Comparison of ENCODE assay signal across 1 cellular context in the genomic region with DNA sequence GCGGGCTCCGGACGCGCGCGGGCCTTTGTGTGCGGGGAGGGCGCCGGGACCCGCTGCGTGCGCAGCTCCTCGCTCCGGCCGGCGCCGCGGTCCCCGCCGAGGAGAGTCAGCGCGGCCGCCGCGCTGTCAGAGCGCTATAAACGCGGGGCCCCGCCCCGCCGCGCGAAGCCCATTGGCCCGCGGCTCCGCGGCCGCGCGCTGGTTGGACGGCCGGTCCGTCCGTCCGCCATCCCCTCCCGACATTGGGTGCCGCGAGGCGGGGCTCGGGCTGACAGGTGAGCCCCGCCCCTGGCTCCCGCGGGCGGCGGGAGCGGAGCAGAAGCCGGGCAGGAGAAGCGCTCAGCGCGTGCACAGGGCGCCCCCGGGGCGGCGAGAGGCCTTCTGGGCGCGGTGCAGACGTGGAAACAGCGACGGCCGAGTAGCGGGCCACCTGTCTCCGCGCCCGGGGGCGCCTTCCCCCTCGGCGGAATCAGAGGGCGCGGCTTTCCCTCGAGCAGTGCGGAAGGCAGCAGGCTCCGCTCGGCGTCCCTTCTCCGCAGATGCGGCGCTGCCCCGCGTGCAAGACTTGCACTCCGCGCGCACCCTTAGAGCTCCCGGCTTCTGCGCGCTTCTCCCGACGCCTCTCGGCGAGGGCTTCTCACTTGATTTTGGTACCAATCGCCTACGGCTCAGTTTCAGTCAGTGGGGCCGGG.
TF ChIP-seq lines count a peak whose summit lies in the region.

A gene with protein sequence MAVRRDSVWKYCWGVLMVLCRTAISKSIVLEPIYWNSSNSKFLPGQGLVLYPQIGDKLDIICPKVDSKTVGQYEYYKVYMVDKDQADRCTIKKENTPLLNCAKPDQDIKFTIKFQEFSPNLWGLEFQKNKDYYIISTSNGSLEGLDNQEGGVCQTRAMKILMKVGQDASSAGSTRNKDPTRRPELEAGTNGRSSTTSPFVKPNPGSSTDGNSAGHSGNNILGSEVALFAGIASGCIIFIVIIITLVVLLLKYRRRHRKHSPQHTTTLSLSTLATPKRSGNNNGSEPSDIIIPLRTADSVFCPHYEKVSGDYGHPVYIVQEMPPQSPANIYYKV (minus strand): TSS at position 111 of the 692 bp plus-strand sequence. CDS start 698 bp downstream, outside the sequence.

TF ChIP-seq in HEK293, 187 proteins besides CTCF, POLR2A, EP300 and RAD21 (continued from another document):
- TF ChIP-seq, protein P1, sequence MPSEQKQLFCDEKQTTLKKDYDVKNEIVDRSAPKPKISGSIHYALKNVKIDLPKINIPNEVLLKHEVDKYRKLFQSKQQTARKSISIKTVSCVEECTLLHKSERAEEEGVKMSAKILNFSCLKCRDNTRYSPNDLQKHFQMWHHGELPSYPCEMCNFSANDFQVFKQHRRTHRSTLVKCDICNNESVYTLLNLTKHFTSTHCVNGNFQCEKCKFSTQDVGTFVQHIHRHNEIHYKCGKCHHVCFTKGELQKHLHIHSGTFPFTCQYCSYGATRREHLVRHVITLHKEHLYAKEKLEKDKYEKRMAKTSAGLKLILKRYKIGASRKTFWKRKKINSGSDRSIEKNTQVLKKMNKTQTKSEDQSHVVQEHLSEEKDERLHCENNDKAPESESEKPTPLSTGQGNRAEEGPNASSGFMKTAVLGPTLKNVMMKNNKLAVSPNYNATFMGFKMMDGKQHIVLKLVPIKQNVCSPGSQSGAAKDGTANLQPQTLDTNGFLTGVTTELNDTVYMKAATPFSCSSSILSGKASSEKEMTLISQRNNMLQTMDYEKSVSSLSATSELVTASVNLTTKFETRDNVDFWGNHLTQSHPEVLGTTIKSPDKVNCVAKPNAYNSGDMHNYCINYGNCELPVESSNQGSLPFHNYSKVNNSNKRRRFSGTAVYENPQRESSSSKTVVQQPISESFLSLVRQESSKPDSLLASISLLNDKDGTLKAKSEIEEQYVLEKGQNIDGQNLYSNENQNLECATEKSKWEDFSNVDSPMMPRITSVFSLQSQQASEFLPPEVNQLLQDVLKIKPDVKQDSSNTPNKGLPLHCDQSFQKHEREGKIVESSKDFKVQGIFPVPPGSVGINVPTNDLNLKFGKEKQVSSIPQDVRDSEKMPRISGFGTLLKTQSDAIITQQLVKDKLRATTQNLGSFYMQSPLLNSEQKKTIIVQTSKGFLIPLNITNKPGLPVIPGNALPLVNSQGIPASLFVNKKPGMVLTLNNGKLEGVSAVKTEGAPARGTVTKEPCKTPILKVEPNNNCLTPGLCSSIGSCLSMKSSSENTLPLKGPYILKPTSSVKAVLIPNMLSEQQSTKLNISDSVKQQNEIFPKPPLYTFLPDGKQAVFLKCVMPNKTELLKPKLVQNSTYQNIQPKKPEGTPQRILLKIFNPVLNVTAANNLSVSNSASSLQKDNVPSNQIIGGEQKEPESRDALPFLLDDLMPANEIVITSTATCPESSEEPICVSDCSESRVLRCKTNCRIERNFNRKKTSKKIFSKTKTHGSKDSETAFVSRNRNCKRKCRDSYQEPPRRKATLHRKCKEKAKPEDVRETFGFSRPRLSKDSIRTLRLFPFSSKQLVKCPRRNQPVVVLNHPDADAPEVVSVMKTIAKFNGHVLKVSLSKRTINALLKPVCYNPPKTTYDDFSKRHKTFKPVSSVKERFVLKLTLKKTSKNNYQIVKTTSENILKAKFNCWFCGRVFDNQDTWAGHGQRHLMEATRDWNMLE (tag by site-specific recombination; conservative IDR thresholded peaks at IDR 0.05; ENCODE audit: low read depth) = no peak
- TF ChIP-seq, protein P2, sequence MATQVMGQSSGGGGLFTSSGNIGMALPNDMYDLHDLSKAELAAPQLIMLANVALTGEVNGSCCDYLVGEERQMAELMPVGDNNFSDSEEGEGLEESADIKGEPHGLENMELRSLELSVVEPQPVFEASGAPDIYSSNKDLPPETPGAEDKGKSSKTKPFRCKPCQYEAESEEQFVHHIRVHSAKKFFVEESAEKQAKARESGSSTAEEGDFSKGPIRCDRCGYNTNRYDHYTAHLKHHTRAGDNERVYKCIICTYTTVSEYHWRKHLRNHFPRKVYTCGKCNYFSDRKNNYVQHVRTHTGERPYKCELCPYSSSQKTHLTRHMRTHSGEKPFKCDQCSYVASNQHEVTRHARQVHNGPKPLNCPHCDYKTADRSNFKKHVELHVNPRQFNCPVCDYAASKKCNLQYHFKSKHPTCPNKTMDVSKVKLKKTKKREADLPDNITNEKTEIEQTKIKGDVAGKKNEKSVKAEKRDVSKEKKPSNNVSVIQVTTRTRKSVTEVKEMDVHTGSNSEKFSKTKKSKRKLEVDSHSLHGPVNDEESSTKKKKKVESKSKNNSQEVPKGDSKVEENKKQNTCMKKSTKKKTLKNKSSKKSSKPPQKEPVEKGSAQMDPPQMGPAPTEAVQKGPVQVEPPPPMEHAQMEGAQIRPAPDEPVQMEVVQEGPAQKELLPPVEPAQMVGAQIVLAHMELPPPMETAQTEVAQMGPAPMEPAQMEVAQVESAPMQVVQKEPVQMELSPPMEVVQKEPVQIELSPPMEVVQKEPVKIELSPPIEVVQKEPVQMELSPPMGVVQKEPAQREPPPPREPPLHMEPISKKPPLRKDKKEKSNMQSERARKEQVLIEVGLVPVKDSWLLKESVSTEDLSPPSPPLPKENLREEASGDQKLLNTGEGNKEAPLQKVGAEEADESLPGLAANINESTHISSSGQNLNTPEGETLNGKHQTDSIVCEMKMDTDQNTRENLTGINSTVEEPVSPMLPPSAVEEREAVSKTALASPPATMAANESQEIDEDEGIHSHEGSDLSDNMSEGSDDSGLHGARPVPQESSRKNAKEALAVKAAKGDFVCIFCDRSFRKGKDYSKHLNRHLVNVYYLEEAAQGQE (tag by site-specific recombination; IDR thresholded peaks at IDR 0.05) = no peak
- TF ChIP-seq ZFHX2 (tag by site-specific recombination; conservative IDR thresholded peaks at IDR 0.05) (no peak), ZNF174 (tag by site-specific recombination; IDR thresholded peaks at IDR 0.05) (no peak), ZNF112 (tag by site-specific recombination; IDR thresholded peaks at IDR 0.05) (no peak), KLF16 (tag by site-specific recombination; IDR thresholded peaks at IDR 0.05) (no peak), BCL11A (tag by site-specific recombination; IDR thresholded peaks at IDR 0.05; ENCODE audit: low read depth) (no peak), ZNF544 (tag by site-specific recombination; IDR thresholded peaks at IDR 0.05) (no peak), MZF1 (tag by site-specific recombination; IDR thresholded peaks at IDR 0.05; ENCODE audit: borderline replicate concordance) (no peak), ZNF302 (tag by site-specific recombination; IDR thresholded peaks at IDR 0.05; ENCODE audit: low read depth) (no peak), ZNF354C (tag by site-specific recombination; IDR thresholded peaks at IDR 0.05; ENCODE audit: borderline replicate concordance, low read depth) (no peak), ZNF324 (tag by site-specific recombination; IDR thresholded peaks at IDR 0.05) (no peak; the same call in 1 of the 2 replicates), ZEB2 (tag by site-specific recombination; IDR thresholded peaks at IDR 0.05) (no peak), RBAK (tag by site-specific recombination; IDR thresholded peaks at IDR 0.05) (no peak), GFI1B (tag by site-specific recombination; IDR thresholded peaks at IDR 0.05) (no peak), KLF8 (tag by site-specific recombination; IDR thresholded peaks at IDR 0.05) (peak; percentile 52; the same call in 1 of the 2 replicates), ZNF266 (tag by site-specific recombination; IDR thresholded peaks at IDR 0.05; ENCODE audit: low read depth) (no peak), ZNF350 (tag by site-specific recombination; IDR thresholded peaks at IDR 0.05) (no peak), WT1 (tag by site-specific recombination; IDR thresholded peaks at IDR 0.05) (no peak)
- TF ChIP-seq, protein P3, sequence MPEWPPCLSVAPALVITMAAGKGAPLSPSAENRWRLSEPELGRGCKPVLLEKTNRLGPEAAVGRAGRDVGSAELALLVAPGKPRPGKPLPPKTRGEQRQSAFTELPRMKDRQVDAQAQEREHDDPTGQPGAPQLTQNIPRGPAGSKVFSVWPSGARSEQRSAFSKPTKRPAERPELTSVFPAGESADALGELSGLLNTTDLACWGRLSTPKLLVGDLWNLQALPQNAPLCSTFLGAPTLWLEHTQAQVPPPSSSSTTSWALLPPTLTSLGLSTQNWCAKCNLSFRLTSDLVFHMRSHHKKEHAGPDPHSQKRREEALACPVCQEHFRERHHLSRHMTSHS (tag by site-specific recombination; IDR thresholded peaks at IDR 0.05) = no peak
- TF ChIP-seq, protein P4, sequence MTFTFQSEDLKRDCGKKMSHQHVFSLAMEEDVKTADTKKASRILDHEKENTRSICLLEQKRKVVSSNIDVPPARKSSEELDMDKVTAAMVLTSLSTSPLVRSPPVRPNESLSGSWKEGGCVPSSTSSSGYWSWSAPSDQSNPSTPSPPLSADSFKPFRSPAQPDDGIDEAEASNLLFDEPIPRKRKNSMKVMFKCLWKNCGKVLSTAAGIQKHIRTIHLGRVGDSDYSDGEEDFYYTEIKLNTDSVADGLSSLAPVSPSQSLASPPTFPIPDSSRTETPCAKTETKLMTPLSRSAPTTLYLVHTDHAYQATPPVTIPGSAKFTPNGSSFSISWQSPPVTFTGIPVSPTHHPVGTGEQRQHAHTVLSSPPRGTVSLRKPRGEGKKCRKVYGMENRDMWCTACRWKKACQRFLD (tag by site-specific recombination; IDR thresholded peaks at IDR 0.05) = no peak
- TF ChIP-seq, protein P5, sequence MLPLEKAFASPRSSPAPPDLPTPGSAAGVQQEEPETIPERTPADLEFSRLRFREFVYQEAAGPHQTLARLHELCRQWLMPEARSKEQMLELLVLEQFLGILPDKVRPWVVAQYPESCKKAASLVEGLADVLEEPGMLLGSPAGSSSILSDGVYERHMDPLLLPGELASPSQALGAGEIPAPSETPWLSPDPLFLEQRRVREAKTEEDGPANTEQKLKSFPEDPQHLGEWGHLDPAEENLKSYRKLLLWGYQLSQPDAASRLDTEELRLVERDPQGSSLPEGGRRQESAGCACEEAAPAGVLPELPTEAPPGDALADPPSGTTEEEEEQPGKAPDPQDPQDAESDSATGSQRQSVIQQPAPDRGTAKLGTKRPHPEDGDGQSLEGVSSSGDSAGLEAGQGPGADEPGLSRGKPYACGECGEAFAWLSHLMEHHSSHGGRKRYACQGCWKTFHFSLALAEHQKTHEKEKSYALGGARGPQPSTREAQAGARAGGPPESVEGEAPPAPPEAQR (tag by site-specific recombination; IDR thresholded peaks at IDR 0.05) = no peak
- TF ChIP-seq, protein P6, sequence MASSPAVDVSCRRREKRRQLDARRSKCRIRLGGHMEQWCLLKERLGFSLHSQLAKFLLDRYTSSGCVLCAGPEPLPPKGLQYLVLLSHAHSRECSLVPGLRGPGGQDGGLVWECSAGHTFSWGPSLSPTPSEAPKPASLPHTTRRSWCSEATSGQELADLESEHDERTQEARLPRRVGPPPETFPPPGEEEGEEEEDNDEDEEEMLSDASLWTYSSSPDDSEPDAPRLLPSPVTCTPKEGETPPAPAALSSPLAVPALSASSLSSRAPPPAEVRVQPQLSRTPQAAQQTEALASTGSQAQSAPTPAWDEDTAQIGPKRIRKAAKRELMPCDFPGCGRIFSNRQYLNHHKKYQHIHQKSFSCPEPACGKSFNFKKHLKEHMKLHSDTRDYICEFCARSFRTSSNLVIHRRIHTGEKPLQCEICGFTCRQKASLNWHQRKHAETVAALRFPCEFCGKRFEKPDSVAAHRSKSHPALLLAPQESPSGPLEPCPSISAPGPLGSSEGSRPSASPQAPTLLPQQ (tag by site-specific recombination; IDR thresholded peaks at IDR 0.05) = peak; percentile 21; the same call in 1 of the 2 replicates
